In genomic region chr12:40515041-40515825, GRCh38 we compare ENCODE assay signal across 12 cellular contexts.
A peak's percentile ranks its signal among the peaks of the same experiment; 100 is the strongest.
DNase-seq lines count a peak whose midpoint lies in the region; ATAC-seq and TF ChIP-seq lines count a peak whose summit lies in the region.
"Had no signal": no experiment of that assay in that cellular context is flagged by ENCODE, and none has a peak within 500 bp of the region (broad histone marks: within the 10 kb centered on the region; RNA-seq: fewer than 3 reads in every experiment).

No MANE protein-coding gene starts in this region.

- no peak overlapping the region for H2AFZ ChIP-seq in PC-9
- H2AFZ ChIP-seq: hepatocyte, parathyroid adenoma had no signal

- H3K27me3 Mint-ChIP-seq in nephron (ENCODE audit: low read depth): no peaks in the 10 kb centered on the region
- H3K27me3 Mint-ChIP-seq: activated naive CD8-positive, alpha-beta T cell treated with anti-CD3 and anti-CD28 coated beads for 36 hours had no signal

- H3K36me3 ChIP-seq in PC-9 (ENCODE audit: low read depth): no peaks in the 10 kb centered on the region

- H3K4me2 ChIP-seq in PC-9: no peak overlapping the region
- H3K4me2 ChIP-seq: hepatocyte had no signal

- DNase-seq in NCI-H2171 (lab: John Stamatoyannopoulos, UW) (peak; percentile 27), amygdala (lab: John Stamatoyannopoulos, UW) (no peak), PC-9 (no peak), NCI-H1694 treated with DMSO at 0.1 percent for 48 hours (lab: John Stamatoyannopoulos, UW) (no peak), HuH-7.5 (ENCODE audit: low spot score) (no peak)
- DNase-seq: activated naive CD8-positive, alpha-beta T cell treated with anti-CD3 and anti-CD28 coated beads for 36 hours had no signal

- intact Hi-C loops in PC-9 (cut with micrococcal nuclease; ENCODE audit: unreplicated experiment): no loop called here

- no peaks in the 10 kb centered on the region for H3K9me2 ChIP-seq in PC-9 (ENCODE audit: insufficient read depth)

- H3K9me3 ChIP-seq in PC-9 (ENCODE audit: insufficient read depth, low read depth): no peaks in the 10 kb centered on the region

- TF ChIP-seq CTCF in nephron (IDR thresholded peaks at IDR 0.05; ENCODE audit: unreplicated experiment in 3 of 3) (no peak), PC-9 (conservative IDR thresholded peaks at IDR 0.05) (no peak)

- H3K27ac ChIP-seq in PC-9: no peak overlapping the region
- H3K27ac ChIP-seq: hepatocyte, parathyroid adenoma had no signal

- peak overlapping the region; percentile 58 to 88 (median 60) for H3K27ac Mint-ChIP-seq in nephron
- H3K27ac Mint-ChIP-seq: activated naive CD8-positive, alpha-beta T cell treated with anti-CD3 and anti-CD28 coated beads for 36 hours; T-helper 1 cell treated with Interleukin-12 subunit alpha and Interleukin-12 subunit beta and Interleukin-4 antibody, amounts not matched to agents 30 μg/mL and 1 μg/mL, for 36 hours had no signal

- POLR2A ChIA-PET in PC-9 (lab: Charles Lee; ENCODE audit: unreplicated experiment): no interaction called here

- no TSS peak for BruUV-seq in PC-9 (replicated peaks; lab: Mats Ljungman, UMichigan)

- H3K4me1 Mint-ChIP-seq in nephron: peaks cover 5% of the 10 kb centered on the region
- H3K4me1 Mint-ChIP-seq: activated naive CD8-positive, alpha-beta T cell treated with anti-CD3 and anti-CD28 coated beads for 36 hours had no signal

- H3K79me2 ChIP-seq in PC-9 (ENCODE audit: low read depth): no peaks in the 10 kb centered on the region
- H3K79me2 ChIP-seq: hepatocyte, parathyroid adenoma had no signal

- H3K4me1 ChIP-seq in PC-9 (replicated peaks; ENCODE audit: insufficient read depth): no peaks in the 10 kb centered on the region
- H3K4me1 ChIP-seq: parathyroid adenoma had no signal

- no peaks in the 10 kb centered on the region for H3K27me3 ChIP-seq in PC-9 (ENCODE audit: insufficient read depth, low read depth)
- H3K27me3 ChIP-seq: hepatocyte had no signal

- no peaks in the 10 kb centered on the region for H3K9me3 Mint-ChIP-seq in nephron
- H3K9me3 Mint-ChIP-seq: activated naive CD8-positive, alpha-beta T cell treated with anti-CD3 and anti-CD28 coated beads for 36 hours; T-helper 1 cell treated with Interleukin-12 subunit alpha and Interleukin-12 subunit beta and Interleukin-4 antibody, amounts not matched to agents 30 μg/mL and 1 μg/mL, for 36 hours had no signal

- no peak overlapping the region for H3K4me3 Mint-ChIP-seq in nephron
- H3K4me3 Mint-ChIP-seq: activated naive CD8-positive, alpha-beta T cell treated with anti-CD3 and anti-CD28 coated beads for 36 hours; T-helper 1 cell treated with Interleukin-12 subunit alpha and Interleukin-12 subunit beta and Interleukin-4 antibody, amounts not matched to agents 30 μg/mL and 1 μg/mL, for 36 hours had no signal

- no peaks in the 10 kb centered on the region for H3F3A ChIP-seq in PC-9 (ENCODE audit: insufficient read depth, low read depth)

- CTCF ChIA-PET in PC-9 (lab: Charles Lee): no interaction called here

- H4K20me1 ChIP-seq in PC-9 (ENCODE audit: insufficient read depth): no peaks in the 10 kb centered on the region

- H3K36me3 Mint-ChIP-seq in nephron (ENCODE audit: low read depth): no peaks in the 10 kb centered on the region
- H3K36me3 Mint-ChIP-seq: activated naive CD8-positive, alpha-beta T cell treated with anti-CD3 and anti-CD28 coated beads for 36 hours had no signal

- no peak overlapping the region for H3K4me3 ChIP-seq in PC-9
- H3K4me3 ChIP-seq: hepatocyte had no signal

- ATAC-seq in GM18909 (IDR thresholded peaks at IDR 0.05; ENCODE audit: poor library complexity, unreplicated experiment) (peak; percentile 65), HG02884 (IDR thresholded peaks at IDR 0.05; ENCODE audit: unreplicated experiment) (peak; percentile 77)
